Comparison of ENCODE assay signal across 35 cellular contexts in the genomic region with DNA sequence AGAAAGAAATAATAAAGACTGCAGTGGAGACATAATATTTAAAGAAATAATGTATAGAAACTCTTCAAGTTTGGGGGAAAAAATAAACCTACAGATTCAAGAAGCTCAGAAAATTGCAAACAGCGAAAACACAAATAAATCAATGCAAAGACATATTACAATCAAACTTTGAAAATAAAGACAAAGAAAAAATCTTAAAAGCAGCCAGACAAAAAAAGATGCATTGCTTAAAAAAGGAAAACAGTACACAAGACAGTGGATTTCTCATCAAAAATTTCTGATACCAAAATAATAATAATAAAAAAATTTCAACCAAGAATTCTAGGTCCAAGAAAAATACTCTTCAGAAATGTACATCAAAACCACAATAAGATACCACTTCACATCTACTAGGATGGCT.
"Had no signal": no experiment of that assay in that cellular context is flagged by ENCODE, and none has a peak within 500 bp of the region (broad histone marks: within the 10 kb centered on the region; RNA-seq: fewer than 3 reads in every experiment).

No MANE protein-coding gene starts in this region.

- H3K27me3 ChIP-seq: MG63 had no signal

- DNase-seq: Karpas-422, Kasumi-1, MG63, MV-4-11, NCI-H1048, NCI-H1092, NCI-H1092 treated with DMSO at 0.1 percent for 48 hours, NCI-H1105, NCI-H1105 treated with DMSO at 0.1 percent for 48 hours, NCI-H1417, NCI-H1417 treated with DMSO at 0.1 percent for 48 hours, NCI-H1436, NCI-H1436 treated with DMSO at 0.1 percent for 48 hours, NCI-H146, NCI-H1694, NCI-H1694 treated with DMSO at 0.1 percent for 48 hours, NCI-H187, NCI-H187 treated with DMSO at 0.1 percent for 48 hours, NCI-H1930, NCI-H2029, NCI-H2029 treated with DMSO at 0.1 percent for 48 hours, NCI-H2081, NCI-H2081 treated with DMSO at 0.1 percent for 48 hours, NCI-H2107, NCI-H2171, NCI-H2171 treated with DMSO at 0.1 percent for 48 hours, NCI-H2227 treated with DMSO at 0.1 percent for 48 hours, NCI-H226, NCI-H345, NCI-H446, NCI-H446 treated with DMSO at 0.1 percent for 48 hours, NCI-H510A, NCI-H510A treated with DMSO at 0.1 percent for 48 hours, NCI-H524, NCI-H524 treated with DMSO at 0.1 percent for 48 hours had no signal

- H3K9me3 ChIP-seq: MG63 had no signal

- H3K36me3 ChIP-seq: MG63 had no signal

- H3K4me3 ChIP-seq: MG63 had no signal
